Comparison of ENCODE assay signal across 15 cellular contexts in the genomic region with DNA sequence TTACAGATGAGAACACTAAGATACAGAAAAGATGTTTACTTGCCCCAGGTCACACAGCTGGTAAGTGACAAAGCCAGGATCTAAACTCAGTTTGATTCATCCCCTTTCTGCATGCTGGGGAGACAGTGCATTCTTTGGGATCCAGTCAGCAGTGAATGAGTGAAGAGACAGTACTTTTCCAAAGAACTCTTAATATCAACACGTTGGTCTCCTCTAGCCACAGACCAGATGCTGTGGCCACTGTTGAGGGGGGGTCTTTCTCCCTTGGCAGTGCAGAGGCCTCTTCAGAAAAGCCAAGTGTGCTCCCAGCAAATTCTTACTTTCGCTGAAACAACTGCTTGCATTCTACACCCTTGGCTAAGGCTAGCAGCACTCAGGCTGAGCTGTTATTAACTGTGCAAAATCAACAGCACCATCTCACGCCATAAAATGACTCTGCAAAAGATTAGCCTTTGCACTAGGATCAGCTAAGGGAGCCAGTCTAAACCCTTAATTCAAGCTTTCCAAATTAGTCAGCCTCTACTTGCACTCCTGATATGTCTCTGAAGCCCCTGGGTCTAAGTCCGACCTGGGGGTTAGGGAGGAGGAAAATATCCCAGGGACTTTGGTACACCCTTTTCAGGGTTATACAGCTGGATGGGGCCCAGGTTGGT. TPM values are rescaled to one million over a fixed set of nuclear protein-coding genes. Genes with fewer than 3 reads are reported as not detected.
A peak's percentile ranks its signal among the peaks of the same experiment; 100 is the strongest.
DNase-seq lines count a peak whose midpoint lies in the region; ATAC-seq and TF ChIP-seq lines count a peak whose summit lies in the region.
"Had no signal": no experiment of that assay in that cellular context is flagged by ENCODE, and none has a peak within 500 bp of the region (broad histone marks: within the 10 kb centered on the region; RNA-seq: fewer than 3 reads in every experiment).

No MANE protein-coding gene starts in this region.

- H3K27ac ChIP-seq in MM.1S (ENCODE audit: low read length), result no peak overlapping the region
- H3K27ac ChIP-seq: colonic mucosa, heart right ventricle had no signal

- no peak overlapping the region for H3K4me3 ChIP-seq in fibroblast of pulmonary artery (replicated peaks; ENCODE audit: low read depth, low read length)
- H3K4me3 ChIP-seq in skeletal muscle satellite cell (ENCODE audit: low read length), result peak overlapping the region; percentile 0
- no peak overlapping the region for H3K4me3 ChIP-seq in MM.1S (ENCODE audit: low read length)
- H3K4me3 ChIP-seq: colonic mucosa, heart right ventricle had no signal

- no peaks in the 10 kb centered on the region for H3K27me3 ChIP-seq in skeletal muscle satellite cell (ENCODE audit: control insufficient read depth, insufficient read depth, low read length)
- H3K27me3 ChIP-seq in MM.1S (replicated peaks; ENCODE audit: insufficient read depth, low read length), result peaks cover 12% of the 10 kb centered on the region; the same call in 1 of the 2 replicates
- H3K27me3 ChIP-seq: colonic mucosa had no signal

- no peak overlapping the region for H2AFZ ChIP-seq in MM.1S (ENCODE audit: low read length)

- H3K4me1 ChIP-seq in skeletal muscle satellite cell (ENCODE audit: control insufficient read depth, insufficient read depth, low read length) (peaks cover 45% of the 10 kb centered on the region), MM.1S (ENCODE audit: low read length) (no peaks in the 10 kb centered on the region)

- peak overlapping the region; percentile 40 for H3K9ac ChIP-seq in skeletal muscle satellite cell (ENCODE audit: low read depth, low read length)
- H3K9ac ChIP-seq in MM.1S (ENCODE audit: low read length), result no peak overlapping the region

- H3F3A ChIP-seq in MM.1S (ENCODE audit: insufficient read depth, low read length), result no peaks in the 10 kb centered on the region

- no peaks in the 10 kb centered on the region for H3K9me2 ChIP-seq in MM.1S (replicated peaks; ENCODE audit: insufficient read depth, low read length)

- no peaks in the 10 kb centered on the region for H3K79me2 ChIP-seq in MM.1S (ENCODE audit: low read length)

- ATAC-seq in HG03342 (IDR thresholded peaks at IDR 0.05; ENCODE audit: unreplicated experiment) (no peak), GM18867 (IDR thresholded peaks at IDR 0.05; ENCODE audit: unreplicated experiment) (no peak)
- ATAC-seq: activated T-helper 17 cell treated with anti-CD3 and anti-CD28 coated beads, Interleukin-2, amount 50 U/mL, for 72 hours; heart right ventricle; Right ventricle myocardium inferior had no signal

- H3K36me3 ChIP-seq in skeletal muscle satellite cell (ENCODE audit: insufficient read depth, low read length) (no peaks in the 10 kb centered on the region), MM.1S (replicated peaks; ENCODE audit: insufficient read depth, low read length) (no peaks in the 10 kb centered on the region)
- H3K36me3 ChIP-seq: colonic mucosa, heart right ventricle had no signal

- H4K20me1 ChIP-seq in MM.1S (ENCODE audit: insufficient read depth, low read length), result no peaks in the 10 kb centered on the region

- H3K9me3 ChIP-seq in skeletal muscle satellite cell (replicated peaks; ENCODE audit: low read length), result no peaks in the 10 kb centered on the region
- no peaks in the 10 kb centered on the region for H3K9me3 ChIP-seq in MM.1S (replicated peaks; ENCODE audit: insufficient read depth, low read length)
- H3K9me3 ChIP-seq: colonic mucosa had no signal

- TF ChIP-seq CTCF in fibroblast of pulmonary artery (IDR thresholded peaks at IDR 0.05; ENCODE audit: low read length, missing control alignments), result no peak
- no peak for TF ChIP-seq CTCF in MM.1S (IDR thresholded peaks at IDR 0.05; ENCODE audit: low read length)

- peak; percentile 91 for DNase-seq in ELR (ENCODE audit: low read depth)
- DNase-seq in RPMI7951 (ENCODE audit: low read depth), result peak; percentile 97
- DNase-seq in fibroblast of pulmonary artery (ENCODE audit: low read depth), result peak; percentile 37
- DNase-seq in KG1 (lab: John Stamatoyannopoulos, UW), result no peak
- no peak for DNase-seq in MM.1S
- DNase-seq: colonic mucosa, DMS 273 treated with DMSO at 0.1 percent for 48 hours, heart right ventricle, mesendoderm, NCI-H2107 had no signal

- H3K4me2 ChIP-seq in skeletal muscle satellite cell (ENCODE audit: low read length) (peak overlapping the region; percentile 63), MM.1S (ENCODE audit: low read depth, low read length) (no peak overlapping the region)

RNA-seq across cellular contexts. Expression of gene TMEM171, which starts 4.8 kb away (rescaled TPM):
- total RNA-seq in RPMI7951 (2014; rRNA removed; shearing (Covaris generic)), result 9.4 and 11.9 TPM in 2 replicates
- total RNA-seq in skeletal muscle satellite cell (2012; rRNA removed), result 6.1 and 7.2 TPM in 2 replicates
- total RNA-seq: activated T-helper 17 cell treated with anti-CD3 and anti-CD28 coated beads, Interleukin-2, amount 50 U/mL, for 72 hours; heart right ventricle; Right ventricle myocardium inferior had no signal

RNA-seq across cellular contexts. Expression of gene TMEM174, which starts 57.5 kb away (rescaled TPM):
- total RNA-seq in RPMI7951 (2014; rRNA removed; shearing (Covaris generic)), result not detected in 2 replicates
- total RNA-seq in skeletal muscle satellite cell (2012; rRNA removed), result not detected in 2 replicates
- total RNA-seq: activated T-helper 17 cell treated with anti-CD3 and anti-CD28 coated beads, Interleukin-2, amount 50 U/mL, for 72 hours; colonic mucosa; heart right ventricle; Right ventricle myocardium inferior had no signal

Comparison
In these comparisons a context has a peak if more than half of its experiments do, and no peak if none do; other contexts are left out.
1. DNase-seq: peak in ELR (single experiment), RPMI7951 (single experiment) and fibroblast of pulmonary artery (single experiment); none in KG1 (single experiment) and MM.1S (single experiment).